Comparison of ENCODE assay signal across 8 cellular contexts in genomic region chr21:14675774-14676530, GRCh38.
DNase-seq lines count a peak whose midpoint lies in the region; ATAC-seq and TF ChIP-seq lines count a peak whose summit lies in the region.

No MANE protein-coding gene starts in this region.

- H3K23ac ChIP-seq in H9 (ENCODE audit: insufficient read length, low read depth, low read length), result no peak overlapping the region

- peak; percentile 71 for ATAC-seq in GM21529 (IDR thresholded peaks at IDR 0.05; ENCODE audit: unreplicated experiment)
- ATAC-seq in foreskin keratinocyte, result no peak
- ATAC-seq in GM21619 (IDR thresholded peaks at IDR 0.05; ENCODE audit: unreplicated experiment), result no peak

- DNase-seq in GM06990 (ENCODE audit: extremely low read depth, insufficient read length), result peak; percentile 61
- peak; percentile 45 for DNase-seq in NOMO-1 treated with dmso at 0.1 percent for 144 hours (lab: John Stamatoyannopoulos, UW; ENCODE audit: unreplicated experiment)
- DNase-seq in kidney tubule cell (ENCODE audit: low spot score), result peak; percentile 17
- DNase-seq in H9, result no peak
- DNase-seq in foreskin keratinocyte, result no peak
- no peak for DNase-seq in dorsolateral prefrontal cortex

- H3K9ac ChIP-seq in H9 (ENCODE audit: extremely low read depth, insufficient read length, low read length), result no peak overlapping the region

- H3K27ac Mint-ChIP-seq in H9, result no peak overlapping the region; a peak in 1 of 7 replicates

- H4K91ac ChIP-seq in H9 (ENCODE audit: insufficient read length, low read depth, low read length), result no peak overlapping the region

- no peak overlapping the region for H3K56ac ChIP-seq in H9 (ENCODE audit: insufficient read length, low read depth, low read length)

- intact Hi-C loops in dorsolateral prefrontal cortex (cut with DNase I), result no loop called here

- H2BK15ac ChIP-seq in H9 (ENCODE audit: low read depth, low read length), result no peak overlapping the region

- no peaks in the 10 kb centered on the region for H3K9me3 Mint-ChIP-seq in H9

- TF ChIP-seq CTCF in GM06990 (IDR thresholded peaks at IDR 0.05; ENCODE audit: insufficient read depth, low read length, poor library complexity, severe bottlenecking), result no peak
- no peak for TF ChIP-seq CTCF in H9 (conservative IDR thresholded peaks at IDR 0.05)
- no peak for TF ChIP-seq CTCF in foreskin keratinocyte (conservative IDR thresholded peaks at IDR 0.05)
- TF ChIP-seq CTCF in dorsolateral prefrontal cortex (IDR thresholded peaks at IDR 0.05 in 54 of 56, conservative IDR thresholded peaks at IDR 0.05 in 2 of 56; ENCODE audit: low read depth in 1 of 56, partially characterized antibody in 56 of 56), result no peak

- no peak overlapping the region for H2AFZ ChIP-seq in H9 (ENCODE audit: low read length)

- no peaks in the 10 kb centered on the region for H3K9me3 ChIP-seq in H9 (ENCODE audit: control insufficient read depth, low read depth, low read length)

- no peak overlapping the region for H2BK120ac ChIP-seq in H9 (ENCODE audit: low read depth, low read length, poor library complexity, severe bottlenecking)

- H3K18ac ChIP-seq in H9 (ENCODE audit: insufficient read length, low read depth, low read length), result no peak overlapping the region

- no peak overlapping the region for H2BK5ac ChIP-seq in H9 (ENCODE audit: insufficient read length, low read length)

- no CpG with 5 or more reads among the region's 7 CpGs for WGBS in H9 (ENCODE audit: extremely low coverage, insufficient read length, low lambda C conversion rate)

- no peaks in the 10 kb centered on the region for H3K23me2 ChIP-seq in H9 (ENCODE audit: insufficient read length, low read depth, low read length, poor library complexity, severe bottlenecking)

- H3K4me1 Mint-ChIP-seq in H9, result peaks cover 8 to 10% of the 10 kb centered on the region in 2 experiments; a peak in 3 of 4 replicates

- H4K5ac ChIP-seq in H9 (ENCODE audit: insufficient read length, low read depth, low read length), result no peak overlapping the region

- H3K79me2 ChIP-seq in H9 (ENCODE audit: insufficient read depth, low read length), result no peaks in the 10 kb centered on the region

- H3K4me1 ChIP-seq in H9 (ENCODE audit: insufficient read depth, low read length) (peaks cover 3% of the 10 kb centered on the region; the same call in 1 of the 2 replicates), foreskin keratinocyte (no peaks in the 10 kb centered on the region)

- no peak overlapping the region for H3K14ac ChIP-seq in H9 (ENCODE audit: insufficient read depth, low read length)

- no peaks in the 10 kb centered on the region for H3K36me3 ChIP-seq in GM06990 (ENCODE audit: control insufficient read depth, insufficient read depth, low read length)

- no peaks in the 10 kb centered on the region for H3K36me3 Mint-ChIP-seq in H9 (ENCODE audit: insufficient read depth in 1 of 3, low read depth in 3 of 3)

- H3K27ac ChIP-seq in H9 (ENCODE audit: insufficient read length, low read depth, low read length) (no peak overlapping the region), foreskin keratinocyte (no peak overlapping the region), dorsolateral prefrontal cortex (peak overlapping the region in 2 of 59 donors; percentile 1 to 3)

- no peaks in the 10 kb centered on the region for H3K79me1 ChIP-seq in H9 (ENCODE audit: insufficient read depth, low read depth, low read length, poor library complexity, severe bottlenecking)

- no peak overlapping the region for H4K8ac ChIP-seq in H9 (replicated peaks; ENCODE audit: insufficient read length, low read depth, low read length)

- H2BK12ac ChIP-seq in H9 (ENCODE audit: insufficient read length, low read depth, low read length), result no peak overlapping the region

- H3K4me2 ChIP-seq in H9 (ENCODE audit: insufficient read depth, insufficient read length, low read length), result no peak overlapping the region

- H3K4ac ChIP-seq in H9 (ENCODE audit: low read depth, low read length), result no peak overlapping the region

- no peak overlapping the region for H3K4me3 Mint-ChIP-seq in H9

- H4K20me1 ChIP-seq in H9 (ENCODE audit: control insufficient read depth, insufficient read depth, insufficient read length), result no peaks in the 10 kb centered on the region

- no peaks in the 10 kb centered on the region for H3K27me3 Mint-ChIP-seq in H9 (ENCODE audit: low read depth)

- no peak overlapping the region for H2BK20ac ChIP-seq in H9 (ENCODE audit: low read depth, low read length, poor library complexity, severe bottlenecking)

- no peaks in the 10 kb centered on the region for H3K27me3 ChIP-seq in GM06990 (replicated peaks; ENCODE audit: control insufficient read depth, insufficient read depth, low read length)
- no peaks in the 10 kb centered on the region for H3K27me3 ChIP-seq in H9 (ENCODE audit: insufficient read depth, low read length)
- no peaks in the 10 kb centered on the region for H3K27me3 ChIP-seq in foreskin keratinocyte
- H3K27me3 ChIP-seq in dorsolateral prefrontal cortex, result peaks cover 0 to 5% (median 0%) of the 10 kb centered on the region in 45 donors

- no peak overlapping the region for H3T11ph ChIP-seq in H9 (ENCODE audit: low read length)

- H2AK5ac ChIP-seq in H9 (ENCODE audit: insufficient read length, low read length), result no peak overlapping the region

- H3K4me3 ChIP-seq in GM06990 (replicated peaks; ENCODE audit: low read depth, low read length), result no peak overlapping the region
- H3K4me3 ChIP-seq in dorsolateral prefrontal cortex, result no peak overlapping the region

Comparison
In these comparisons a context has a peak if more than half of its experiments do, and no peak if none do; other contexts are left out.
1. DNase-seq: peak in GM06990 (single experiment), NOMO-1 treated with dmso at 0.1 percent for 144 hours (single experiment) and kidney tubule cell (single experiment); none in H9 (single experiment), foreskin keratinocyte (0 of 2) and dorsolateral prefrontal cortex (0 of 10).